Comparison of ENCODE assay signal across 2 cellular contexts in genomic region chr13:41651413-41652068, GRCh38.
A peak's percentile ranks its signal among the peaks of the same experiment; 100 is the strongest.
TF ChIP-seq lines count a peak whose summit lies in the region.

No MANE protein-coding gene starts in this region.

TF ChIP-seq in IMR-90, 13 proteins besides CTCF, POLR2A, EP300 and RAD21:
- TF ChIP-seq USF2 (IDR thresholded peaks at IDR 0.05; ENCODE audit: low read depth, low read length) (no peak), MXI1 (IDR thresholded peaks at IDR 0.05; ENCODE audit: borderline replicate concordance, low read depth, low read length) (no peak), FOS (IDR thresholded peaks at IDR 0.05; ENCODE audit: low read depth, low read length) (no peak), MAFK (IDR thresholded peaks at IDR 0.05; ENCODE audit: low read depth, low read length) (no peak), CHD1 (IDR thresholded peaks at IDR 0.05; ENCODE audit: low read depth, low read length) (no peak), MAZ (IDR thresholded peaks at IDR 0.05; ENCODE audit: borderline replicate concordance, low read depth, low read length) (no peak), ELK1 (IDR thresholded peaks at IDR 0.05; ENCODE audit: borderline replicate concordance, low read depth, low read length) (no peak), BHLHE40 (IDR thresholded peaks at IDR 0.05; ENCODE audit: low read depth, low read length) (no peak), RFX5 (IDR thresholded peaks at IDR 0.05; ENCODE audit: low read depth, low read length) (no peak), NFE2L2 (IDR thresholded peaks at IDR 0.05; ENCODE audit: low read depth, low read length) (no peak), CEBPB (IDR thresholded peaks at IDR 0.05; ENCODE audit: low read depth, low read length) (no peak), RCOR1 (IDR thresholded peaks at IDR 0.05; ENCODE audit: insufficient replicate concordance, low read length) (no peak), SMC3 (IDR thresholded peaks at IDR 0.05; ENCODE audit: low read depth, low read length) (no peak)

TF ChIP-seq in K562, 482 proteins besides CTCF, POLR2A, EP300 and RAD21:
- TF ChIP-seq ZNF184 (CRISPR knock-in tag; IDR thresholded peaks at IDR 0.05): no peak
- peak; percentile 83 for TF ChIP-seq ZBTB40 (IDR thresholded peaks at IDR 0.05)
- peak; percentile 60; the same call in 1 of the 2 replicates for TF ChIP-seq ZBTB40 (CRISPR knock-in tag; IDR thresholded peaks at IDR 0.05)
- no peak for TF ChIP-seq IRF2 (CRISPR knock-in tag; IDR thresholded peaks at IDR 0.05)
TF ChIP-seq in K562: peak in this region for 1.
